ENCODE assay signal across 2 cellular contexts in genomic region chr11:33838234-33838633, GRCh38. TPM values are rescaled to one million over a fixed set of nuclear protein-coding genes. Genes with fewer than 3 reads are reported as not detected.
"Had no signal": no experiment of that assay in that cellular context is flagged by ENCODE, and none has a peak within 500 bp of the region (broad histone marks: within the 10 kb centered on the region; RNA-seq: fewer than 3 reads in every experiment).

No MANE protein-coding gene starts in this region.

RNA-seq across cellular contexts. Expression of gene LMO2, which starts 53.6 kb away (rescaled TPM):
- total RNA-seq: HepG2, IMR-90 had no signal
- polyA plus RNA-seq: HepG2, IMR-90 had no signal
